Comparison of ENCODE assay signal across 20 cellular contexts in the genomic region with DNA sequence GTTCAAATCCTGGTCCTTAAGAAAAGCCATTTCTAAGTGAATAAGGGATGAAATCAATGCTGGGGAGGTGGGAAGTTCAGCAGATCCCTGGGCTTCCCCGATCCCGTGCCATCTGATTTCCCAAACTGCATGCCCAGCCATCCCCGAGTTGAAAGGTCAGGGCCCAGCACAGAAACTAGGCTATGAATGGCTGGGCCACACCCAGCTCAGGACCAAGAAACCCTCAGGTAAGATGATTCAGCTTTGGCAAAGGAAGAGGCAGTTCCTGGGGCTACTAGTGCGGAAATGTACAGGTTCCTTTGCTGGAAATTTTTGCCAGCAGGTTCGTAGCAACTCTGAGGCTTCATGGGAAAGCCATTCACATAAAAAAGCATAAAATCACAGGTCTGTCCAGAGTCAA.
A peak's percentile ranks its signal among the peaks of the same experiment; 100 is the strongest.
DNase-seq lines count a peak whose midpoint lies in the region; ATAC-seq and TF ChIP-seq lines count a peak whose summit lies in the region.
"Had no signal": no experiment of that assay in that cellular context is flagged by ENCODE, and none has a peak within 500 bp of the region (broad histone marks: within the 10 kb centered on the region; RNA-seq: fewer than 3 reads in every experiment).

No MANE protein-coding gene starts in this region.

- H2AK5ac ChIP-seq in trophoblast cell (ENCODE audit: low read length): no peak overlapping the region

- H4K12ac ChIP-seq in trophoblast cell (ENCODE audit: low read depth, low read length): no peak overlapping the region

- H3K79me1 ChIP-seq in trophoblast cell (ENCODE audit: low read length): peaks cover 3% of the 10 kb centered on the region

- H3K9ac ChIP-seq in PC-3 (ENCODE audit: low read length): peak overlapping the region; percentile 55; the same call in 1 of the 2 replicates
- no peak overlapping the region for H3K9ac ChIP-seq in trophoblast cell (ENCODE audit: low read length)

- H3K36me3 ChIP-seq in PC-3 (ENCODE audit: low read depth, low read length) (peaks cover 18% of the 10 kb centered on the region), trophoblast cell (ENCODE audit: control insufficient read depth in 1 of 2, insufficient read depth in 2 of 2, low read length in 2 of 2) (peaks cover 7 to 10% of the 10 kb centered on the region in 2 experiments)
- peaks cover 19% of the 10 kb centered on the region for H3K36me3 ChIP-seq in effector memory CD4-positive, alpha-beta T cell (ENCODE audit: control insufficient read depth, insufficient read depth, low read length)
- H3K36me3 ChIP-seq: uterus had no signal

- BruUV-seq in PC-3 (replicated peaks; lab: Mats Ljungman, UMichigan): no TSS peak

- H3K4ac ChIP-seq in trophoblast cell (ENCODE audit: low read depth, low read length): no peak overlapping the region

- H3K4me2 ChIP-seq in PC-3 (ENCODE audit: low read length) (peak overlapping the region; percentile 34), trophoblast cell (ENCODE audit: low read length) (no peak overlapping the region)

- H4K20me1 ChIP-seq in PC-3 (ENCODE audit: low read length): no peaks in the 10 kb centered on the region

- H2BK5ac ChIP-seq in trophoblast cell (ENCODE audit: low read depth, low read length, poor library complexity): no peak overlapping the region

- H3K9me3 ChIP-seq in PC-3 (ENCODE audit: low read length) (no peaks in the 10 kb centered on the region), trophoblast cell (ENCODE audit: insufficient read depth, low read depth, low read length) (peaks cover 2% of the 10 kb centered on the region)
- no peaks in the 10 kb centered on the region for H3K9me3 ChIP-seq in effector memory CD4-positive, alpha-beta T cell (ENCODE audit: control insufficient read depth, low read length)
- H3K9me3 ChIP-seq: BE2C, left lung, MG63, uterus had no signal

- no peak overlapping the region for H3K4me3 ChIP-seq in PC-3 (ENCODE audit: low read length)
- no peak overlapping the region for H3K4me3 ChIP-seq in effector memory CD4-positive, alpha-beta T cell (ENCODE audit: insufficient read depth, low read depth, low read length, poor library complexity, severe bottlenecking)
- no peak overlapping the region for H3K4me3 ChIP-seq in trophoblast cell (ENCODE audit: low read depth, low read length)
- H3K4me3 ChIP-seq: left lung, MG63, uterus had no signal

- H3K79me2 ChIP-seq in PC-3 (ENCODE audit: low read length) (peaks cover 76% of the 10 kb centered on the region), trophoblast cell (ENCODE audit: control insufficient read depth, insufficient read depth, low read length, poor library complexity) (peaks cover 1% of the 10 kb centered on the region)

- H3K36me3 Mint-ChIP-seq in activated T-cell treated with anti-CD3 and anti-CD28 coated beads, Interleukin-2, amount 50 U/mL, for 24 hours (ENCODE audit: low read depth): peaks cover 87% of the 10 kb centered on the region
- H3K36me3 Mint-ChIP-seq in activated T-cell treated with anti-CD3 and anti-CD28 coated beads, Interleukin-2, amount 50 U/mL, for 4 hours (ENCODE audit: insufficient read depth): peaks cover 34% of the 10 kb centered on the region

- peak overlapping the region; percentile 28 for H3K27ac Mint-ChIP-seq in activated T-cell treated with anti-CD3 and anti-CD28 coated beads, Interleukin-2, amount 50 U/mL, for 24 hours

- no peaks in the 10 kb centered on the region for H3F3A ChIP-seq in PC-3 (ENCODE audit: low read length, unreplicated experiment)

- CTCF ChIA-PET in PC-3 (lab: Charles Lee): no interaction called here

- DNase-seq in activated T-cell treated with anti-CD3 and anti-CD28 coated beads, Interleukin-2, amount 50 U/mL, for 24 hours: no peak
- DNase-seq in activated T-cell treated with anti-CD3 and anti-CD28 coated beads, Interleukin-2, amount 50 U/mL, for 4 hours: no peak
- DNase-seq in PC-3 (peak; percentile 73), trophoblast cell (peak; percentile 32 to 53), NCI-H146 (lab: John Stamatoyannopoulos, UW) (no peak)
- no peak for DNase-seq in effector memory CD4-positive, alpha-beta T cell
- DNase-seq: activated CD4-positive, alpha-beta T cell treated with anti-CD3 and anti-CD28 coated beads for 4 hours; aorta; effector CD4-positive, alpha-beta T cell; left lung; MG63; NCI-H1417 treated with DMSO at 0.1 percent for 48 hours; NCI-H524; stimulated activated CD8-positive, alpha-beta memory T cell treated with anti-CD3 and anti-CD28 coated beads, Interleukin-4, amount 100 ng/mL, for 48 hours; uterus had no signal

- peak overlapping the region; percentile 84 for H3K27ac ChIP-seq in PC-3 (ENCODE audit: low read length)
- H3K27ac ChIP-seq in effector memory CD4-positive, alpha-beta T cell (ENCODE audit: insufficient read depth, low read length, poor library complexity, severe bottlenecking): peak overlapping the region; percentile 23
- H3K27ac ChIP-seq in trophoblast cell (ENCODE audit: low read depth, low read length): no peak overlapping the region
- H3K27ac ChIP-seq: uterus had no signal

- TF ChIP-seq CTCF in PC-3 (conservative IDR thresholded peaks at IDR 0.05; ENCODE audit: low read depth, low read length): no peak

- H3K4me3 Mint-ChIP-seq in activated T-cell treated with anti-CD3 and anti-CD28 coated beads, Interleukin-2, amount 50 U/mL, for 24 hours: no peak overlapping the region
- H3K4me3 Mint-ChIP-seq in activated T-cell treated with anti-CD3 and anti-CD28 coated beads, Interleukin-2, amount 50 U/mL, for 4 hours: no peak overlapping the region

- no peak overlapping the region for H3K23ac ChIP-seq in trophoblast cell (ENCODE audit: low read length)

- H4K91ac ChIP-seq in trophoblast cell (ENCODE audit: low read depth, low read length): no peak overlapping the region

- POLR2A ChIA-PET in PC-3 (lab: Charles Lee; ENCODE audit: unreplicated experiment): no interaction called here

- H3K14ac ChIP-seq in trophoblast cell (ENCODE audit: low read length): no peak overlapping the region

- no peaks in the 10 kb centered on the region for H3K9me2 ChIP-seq in PC-3 (replicated peaks; ENCODE audit: low read length)

- no peaks in the 10 kb centered on the region for H3K9me3 Mint-ChIP-seq in activated T-cell treated with anti-CD3 and anti-CD28 coated beads, Interleukin-2, amount 50 U/mL, for 24 hours
- no peaks in the 10 kb centered on the region for H3K9me3 Mint-ChIP-seq in activated T-cell treated with anti-CD3 and anti-CD28 coated beads, Interleukin-2, amount 50 U/mL, for 4 hours
- H3K9me3 Mint-ChIP-seq: IgD-negative memory B cell had no signal

- intact Hi-C loops in PC-3 (cut with micrococcal nuclease): no loop called here

- no peak overlapping the region for H2BK12ac ChIP-seq in trophoblast cell (ENCODE audit: low read length)

- H4K8ac ChIP-seq in trophoblast cell (ENCODE audit: low read depth, low read length): no peak overlapping the region

- WGBS in trophoblast cell (ENCODE audit: extremely low coverage, insufficient coverage, insufficient read length): no CpG with 5 or more reads among the region's 5 CpGs

- H3K4me1 Mint-ChIP-seq in activated T-cell treated with anti-CD3 and anti-CD28 coated beads, Interleukin-2, amount 50 U/mL, for 24 hours (ENCODE audit: low read depth): peaks cover 83% of the 10 kb centered on the region
- peaks cover 82% of the 10 kb centered on the region for H3K4me1 Mint-ChIP-seq in activated T-cell treated with anti-CD3 and anti-CD28 coated beads, Interleukin-2, amount 50 U/mL, for 4 hours (ENCODE audit: low read depth)

- H3K4me1 ChIP-seq in PC-3 (ENCODE audit: insufficient read depth, low read length): peaks cover 50% of the 10 kb centered on the region
- peaks cover 31% of the 10 kb centered on the region for H3K4me1 ChIP-seq in effector memory CD4-positive, alpha-beta T cell (ENCODE audit: control insufficient read depth, insufficient read depth, low read length, poor library complexity, severe bottlenecking)
- peaks cover 6 to 12% of the 10 kb centered on the region in 2 experiments for H3K4me1 ChIP-seq in trophoblast cell (ENCODE audit: control insufficient read depth in 1 of 2, insufficient read depth in 2 of 2, low read length in 2 of 2)
- H3K4me1 ChIP-seq: uterus had no signal

- H2BK120ac ChIP-seq in trophoblast cell (ENCODE audit: insufficient read depth, low read length, poor library complexity): no peak overlapping the region

- ATAC-seq in activated T-cell treated with anti-CD3 and anti-CD28 coated beads, Interleukin-2, amount 50 U/mL, for 4 hours: no peak
- ATAC-seq in PC-3 (peak; percentile 48), GM21737 (IDR thresholded peaks at IDR 0.05; ENCODE audit: unreplicated experiment) (no peak)
- no peak for ATAC-seq in activated CD4-positive, CD25-positive, alpha-beta regulatory T cell treated with anti-CD3 and anti-CD28 coated beads, Interleukin-2, amount 50 U/mL, for 24 hours
- ATAC-seq: left lung, Right ventricle myocardium inferior had no signal

- H3K27me3 ChIP-seq in PC-3 (ENCODE audit: low read length): no peaks in the 10 kb centered on the region
- H3K27me3 ChIP-seq in effector memory CD4-positive, alpha-beta T cell (replicated peaks; ENCODE audit: control insufficient read depth, insufficient read depth, low read length, poor library complexity, severe bottlenecking): no peaks in the 10 kb centered on the region
- H3K27me3 ChIP-seq in trophoblast cell (ENCODE audit: insufficient read depth, low read length): no peaks in the 10 kb centered on the region
- H3K27me3 ChIP-seq: BE2C, left lung, MG63, uterus had no signal

- H3K18ac ChIP-seq in trophoblast cell (ENCODE audit: low read length): no peak overlapping the region

- H3K27me3 Mint-ChIP-seq in activated T-cell treated with anti-CD3 and anti-CD28 coated beads, Interleukin-2, amount 50 U/mL, for 24 hours: no peaks in the 10 kb centered on the region
- H3K27me3 Mint-ChIP-seq in activated T-cell treated with anti-CD3 and anti-CD28 coated beads, Interleukin-2, amount 50 U/mL, for 4 hours (ENCODE audit: low read depth): no peaks in the 10 kb centered on the region
- H3K27me3 Mint-ChIP-seq: IgD-negative memory B cell had no signal

- no peak overlapping the region for H2AFZ ChIP-seq in PC-3 (ENCODE audit: low read length)
- no peak overlapping the region for H2AFZ ChIP-seq in trophoblast cell (ENCODE audit: insufficient read depth, low read length, poor library complexity)

Comparison
In these comparisons a context has a peak if more than half of its experiments do, and no peak if none do; other contexts are left out.
1. DNase-seq: peak in PC-3 (single experiment) and trophoblast cell (2 of 2); none in activated T-cell treated with anti-CD3 and anti-CD28 coated beads, Interleukin-2, amount 50 U/mL, for 24 hours (single experiment), activated T-cell treated with anti-CD3 and anti-CD28 coated beads, Interleukin-2, amount 50 U/mL, for 4 hours (single experiment), effector memory CD4-positive, alpha-beta T cell (0 of 3) and NCI-H146 (single experiment).